Comparison of ENCODE assay signal across 9 cellular contexts in genomic region chr14:75522919-75523318, GRCh38.
DNase-seq lines count a peak whose midpoint lies in the region; ATAC-seq and TF ChIP-seq lines count a peak whose summit lies in the region.
"Had no signal": no experiment of that assay in that cellular context is flagged by ENCODE, and none has a peak within 500 bp of the region (broad histone marks: within the 10 kb centered on the region; RNA-seq: fewer than 3 reads in every experiment).

No MANE protein-coding gene starts in this region.

- peak overlapping the region; percentile 79 for H2AFZ ChIP-seq in Loucy (ENCODE audit: low read length)

- H3K9me3 Mint-ChIP-seq in T-helper 1 cell treated with Interleukin-12 subunit alpha and Interleukin-12 subunit beta and Interleukin-4 antibody, amounts not matched to agents 30 μg/mL and 1 μg/mL, for 36 hours: no peaks in the 10 kb centered on the region

- H3K36me3 Mint-ChIP-seq in T-helper 1 cell treated with Interleukin-12 subunit alpha and Interleukin-12 subunit beta and Interleukin-4 antibody, amounts not matched to agents 30 μg/mL and 1 μg/mL, for 36 hours (ENCODE audit: low read depth): peaks cover 50% of the 10 kb centered on the region

- no peaks in the 10 kb centered on the region for H3K9me2 ChIP-seq in Loucy (replicated peaks; ENCODE audit: low read depth, low read length)

- peak overlapping the region; percentile 78 for H3K4me3 ChIP-seq in Loucy (ENCODE audit: low read length, poor library complexity, severe bottlenecking)
- peak overlapping the region; percentile 62 for H3K4me3 ChIP-seq in coronary artery
- peak overlapping the region; percentile 30 to 47 (median 36) for H3K4me3 ChIP-seq in skin epidermis

- no peaks in the 10 kb centered on the region for H3K9me3 ChIP-seq in Loucy (ENCODE audit: insufficient read depth, low read depth, low read length)

- H3K27me3 Mint-ChIP-seq in T-helper 1 cell treated with Interleukin-12 subunit alpha and Interleukin-12 subunit beta and Interleukin-4 antibody, amounts not matched to agents 30 μg/mL and 1 μg/mL, for 36 hours (ENCODE audit: low read depth): no peaks in the 10 kb centered on the region

- no peaks in the 10 kb centered on the region for H3K36me3 ChIP-seq in Loucy (ENCODE audit: insufficient read depth, low read length)

- H3K9ac ChIP-seq in Loucy (ENCODE audit: low read depth, low read length, poor library complexity, severe bottlenecking): peak overlapping the region; percentile 80

- no peaks in the 10 kb centered on the region for H3K27me3 ChIP-seq in Loucy (ENCODE audit: insufficient read depth, low read length, poor library complexity, severe bottlenecking)

- peaks cover 70% of the 10 kb centered on the region for H3K4me1 Mint-ChIP-seq in T-helper 1 cell treated with Interleukin-12 subunit alpha and Interleukin-12 subunit beta and Interleukin-4 antibody, amounts not matched to agents 30 μg/mL and 1 μg/mL, for 36 hours (ENCODE audit: low read depth)

- H3K27ac Mint-ChIP-seq in T-helper 1 cell treated with Interleukin-12 subunit alpha and Interleukin-12 subunit beta and Interleukin-4 antibody, amounts not matched to agents 30 μg/mL and 1 μg/mL, for 36 hours: peak overlapping the region; percentile 96

- H3K27ac ChIP-seq in coronary artery (peak overlapping the region in 1 of 2 donors; percentile 58), skin epidermis (peak overlapping the region in 19 of 21 experiments; percentile 13 to 93 (median 81))

- TF ChIP-seq CTCF in Loucy (conservative IDR thresholded peaks at IDR 0.05; ENCODE audit: low read length) (no peak), coronary artery (IDR thresholded peaks at IDR 0.05) (no peak)

- peaks cover 62% of the 10 kb centered on the region for H3K4me1 ChIP-seq in Loucy (ENCODE audit: insufficient read depth, low read length, poor library complexity, severe bottlenecking)

- peaks cover 36% of the 10 kb centered on the region for H3K79me2 ChIP-seq in Loucy (ENCODE audit: insufficient read depth, low read length)

- ATAC-seq in GM19328 (IDR thresholded peaks at IDR 0.05; ENCODE audit: unreplicated experiment): no peak

- no peaks in the 10 kb centered on the region for H4K20me1 ChIP-seq in Loucy (ENCODE audit: insufficient read depth, low read length, poor library complexity, severe bottlenecking)

- H3K4me3 Mint-ChIP-seq in T-helper 1 cell treated with Interleukin-12 subunit alpha and Interleukin-12 subunit beta and Interleukin-4 antibody, amounts not matched to agents 30 μg/mL and 1 μg/mL, for 36 hours: peak overlapping the region; percentile 100

- H3F3A ChIP-seq in Loucy (ENCODE audit: low read depth): no peaks in the 10 kb centered on the region; the same call in 1 of the 2 replicates

- DNase-seq in T-helper 1 cell (no peak), coronary artery (ENCODE audit: low spot score) (no peak), SHP77 (lab: John Stamatoyannopoulos, UW) (no peak), GF-D8 (lab: John Stamatoyannopoulos, UW) (no peak)
- DNase-seq: H7 had no signal

- peak overlapping the region; percentile 92 for H3K4me2 ChIP-seq in Loucy (ENCODE audit: low read depth, low read length, poor library complexity, severe bottlenecking)
